1 cellular context compared by ENCODE assay signal in genomic region chr2:231688616-231689508, GRCh38.
TF ChIP-seq lines count a peak whose summit lies in the region.

No MANE protein-coding gene starts in this region.

TF ChIP-seq in GM23338, 12 proteins besides CTCF, POLR2A, EP300 and RAD21 (continued from another document):
- TF ChIP-seq, protein P1, sequence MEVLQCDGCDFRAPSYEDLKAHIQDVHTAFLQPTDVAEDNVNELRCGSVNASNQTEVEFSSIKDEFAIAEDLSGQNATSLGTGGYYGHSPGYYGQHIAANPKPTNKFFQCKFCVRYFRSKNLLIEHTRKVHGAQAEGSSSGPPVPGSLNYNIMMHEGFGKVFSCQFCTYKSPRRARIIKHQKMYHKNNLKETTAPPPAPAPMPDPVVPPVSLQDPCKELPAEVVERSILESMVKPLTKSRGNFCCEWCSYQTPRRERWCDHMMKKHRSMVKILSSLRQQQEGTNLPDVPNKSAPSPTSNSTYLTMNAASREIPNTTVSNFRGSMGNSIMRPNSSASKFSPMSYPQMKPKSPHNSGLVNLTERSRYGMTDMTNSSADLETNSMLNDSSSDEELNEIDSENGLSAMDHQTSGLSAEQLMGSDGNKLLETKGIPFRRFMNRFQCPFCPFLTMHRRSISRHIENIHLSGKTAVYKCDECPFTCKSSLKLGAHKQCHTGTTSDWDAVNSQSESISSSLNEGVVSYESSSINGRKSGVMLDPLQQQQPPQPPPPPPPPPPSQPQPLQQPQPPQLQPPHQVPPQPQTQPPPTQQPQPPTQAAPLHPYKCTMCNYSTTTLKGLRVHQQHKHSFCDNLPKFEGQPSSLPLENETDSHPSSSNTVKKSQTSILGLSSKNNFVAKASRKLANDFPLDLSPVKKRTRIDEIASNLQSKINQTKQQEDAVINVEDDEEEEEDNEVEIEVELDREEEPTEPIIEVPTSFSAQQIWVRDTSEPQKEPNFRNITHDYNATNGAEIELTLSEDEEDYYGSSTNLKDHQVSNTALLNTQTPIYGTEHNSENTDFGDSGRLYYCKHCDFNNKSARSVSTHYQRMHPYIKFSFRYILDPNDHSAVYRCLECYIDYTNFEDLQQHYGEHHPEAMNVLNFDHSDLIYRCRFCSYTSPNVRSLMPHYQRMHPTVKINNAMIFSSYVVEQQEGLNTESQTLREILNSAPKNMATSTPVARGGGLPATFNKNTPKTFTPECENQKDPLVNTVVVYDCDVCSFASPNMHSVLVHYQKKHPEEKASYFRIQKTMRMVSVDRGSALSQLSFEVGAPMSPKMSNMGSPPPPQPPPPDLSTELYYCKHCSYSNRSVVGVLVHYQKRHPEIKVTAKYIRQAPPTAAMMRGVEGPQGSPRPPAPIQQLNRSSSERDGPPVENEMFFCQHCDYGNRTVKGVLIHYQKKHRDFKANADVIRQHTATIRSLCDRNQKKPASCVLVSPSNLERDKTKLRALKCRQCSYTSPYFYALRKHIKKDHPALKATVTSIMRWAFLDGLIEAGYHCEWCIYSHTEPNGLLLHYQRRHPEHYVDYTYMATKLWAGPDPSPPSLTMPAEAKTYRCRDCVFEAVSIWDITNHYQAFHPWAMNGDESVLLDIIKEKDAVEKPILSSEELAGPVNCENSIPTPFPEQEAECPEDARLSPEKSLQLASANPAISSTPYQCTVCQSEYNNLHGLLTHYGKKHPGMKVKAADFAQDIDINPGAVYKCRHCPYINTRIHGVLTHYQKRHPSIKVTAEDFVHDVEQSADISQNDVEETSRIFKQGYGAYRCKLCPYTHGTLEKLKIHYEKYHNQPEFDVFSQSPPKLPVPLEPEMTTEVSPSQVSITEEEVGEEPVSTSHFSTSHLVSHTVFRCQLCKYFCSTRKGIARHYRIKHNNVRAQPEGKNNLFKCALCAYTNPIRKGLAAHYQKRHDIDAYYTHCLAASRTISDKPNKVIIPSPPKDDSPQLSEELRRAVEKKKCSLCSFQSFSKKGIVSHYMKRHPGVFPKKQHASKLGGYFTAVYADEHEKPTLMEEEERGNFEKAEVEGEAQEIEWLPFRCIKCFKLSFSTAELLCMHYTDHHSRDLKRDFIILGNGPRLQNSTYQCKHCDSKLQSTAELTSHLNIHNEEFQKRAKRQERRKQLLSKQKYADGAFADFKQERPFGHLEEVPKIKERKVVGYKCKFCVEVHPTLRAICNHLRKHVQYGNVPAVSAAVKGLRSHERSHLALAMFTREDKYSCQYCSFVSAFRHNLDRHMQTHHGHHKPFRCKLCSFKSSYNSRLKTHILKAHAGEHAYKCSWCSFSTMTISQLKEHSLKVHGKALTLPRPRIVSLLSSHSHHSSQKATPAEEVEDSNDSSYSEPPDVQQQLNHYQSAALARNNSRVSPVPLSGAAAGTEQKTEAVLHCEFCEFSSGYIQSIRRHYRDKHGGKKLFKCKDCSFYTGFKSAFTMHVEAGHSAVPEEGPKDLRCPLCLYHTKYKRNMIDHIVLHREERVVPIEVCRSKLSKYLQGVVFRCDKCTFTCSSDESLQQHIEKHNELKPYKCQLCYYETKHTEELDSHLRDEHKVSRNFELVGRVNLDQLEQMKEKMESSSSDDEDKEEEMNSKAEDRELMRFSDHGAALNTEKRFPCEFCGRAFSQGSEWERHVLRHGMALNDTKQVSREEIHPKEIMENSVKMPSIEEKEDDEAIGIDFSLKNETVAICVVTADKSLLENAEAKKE (CRISPR knock-in tag; IDR thresholded peaks at IDR 0.05), result no peak
- TF ChIP-seq ZNF331 (CRISPR knock-in tag; IDR thresholded peaks at IDR 0.05; ENCODE audit: low read depth), result no peak
- TF ChIP-seq ZNF114 (CRISPR knock-in tag; IDR thresholded peaks at IDR 0.05), result no peak
- TF ChIP-seq EZH2phosphoT487 (IDR thresholded peaks at IDR 0.05; ENCODE audit: unreplicated experiment), result no peak
- TF ChIP-seq POLR2AphosphoS5 (IDR thresholded peaks at IDR 0.05; ENCODE audit: low read depth), result no peak
- TF ChIP-seq EZH2 (IDR thresholded peaks at IDR 0.05; ENCODE audit: low read depth, unreplicated experiment), result no peak
- TF ChIP-seq REST (IDR thresholded peaks at IDR 0.05; ENCODE audit: unreplicated experiment), result no peak
